Comparison of ENCODE assay signal across 8 cellular contexts in the genomic region with DNA sequence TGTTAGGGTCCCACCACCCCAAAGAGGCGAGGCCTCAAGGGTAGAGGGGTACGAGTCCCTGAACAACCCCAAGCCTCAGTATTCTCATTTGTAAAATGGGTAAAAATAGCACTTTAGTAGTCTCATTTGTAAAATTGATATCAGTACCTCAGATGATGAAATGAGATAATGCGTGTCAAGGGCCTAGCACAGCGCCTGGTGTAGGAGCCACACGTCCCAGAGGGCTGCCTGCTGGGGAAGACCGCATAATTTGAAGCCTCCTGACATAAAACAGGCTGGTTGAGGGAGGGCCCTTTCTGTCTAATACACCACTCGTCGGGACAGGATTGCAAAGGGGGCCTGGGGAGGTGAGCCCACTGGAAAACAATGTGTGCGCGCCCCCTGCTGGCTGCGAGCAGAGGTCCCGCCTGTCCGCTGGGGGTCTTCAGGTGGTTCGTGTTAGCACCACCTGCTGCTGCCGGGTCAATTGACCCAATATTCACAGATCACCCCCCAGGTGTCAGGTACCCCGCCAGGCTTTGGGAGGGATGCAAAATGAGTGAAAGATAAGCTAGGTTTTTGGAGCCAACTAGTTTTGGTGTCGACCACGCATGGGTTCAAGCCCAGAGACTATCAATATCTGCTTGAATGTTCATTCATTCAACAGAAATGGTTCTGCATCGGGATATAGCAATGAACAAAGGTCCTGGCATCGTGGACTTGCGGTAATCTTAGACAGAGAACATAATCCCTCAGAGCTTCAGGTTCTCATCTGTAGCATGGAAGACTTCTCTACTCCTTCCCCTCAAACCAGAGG. TPM values are rescaled to one million over a fixed set of nuclear protein-coding genes. Genes with fewer than 3 reads are reported as not detected.
A peak's percentile ranks its signal among the peaks of the same experiment; 100 is the strongest.
DNase-seq lines count a peak whose midpoint lies in the region; TF ChIP-seq lines count a peak whose summit lies in the region.

No MANE protein-coding gene starts in this region.

- H3K4me1 Mint-ChIP-seq in CD14-positive monocyte = peaks cover 19% of the 10 kb centered on the region

- H3K9ac ChIP-seq in OCI-LY3 (ENCODE audit: low read length) = peak overlapping the region; percentile 4; the same call in 1 of the 2 replicates

- no peaks in the 10 kb centered on the region for H4K20me1 ChIP-seq in OCI-LY3 (ENCODE audit: insufficient read depth, low read length)
- H4K20me1 ChIP-seq in osteoblast (ENCODE audit: insufficient read depth, low read length) = no peaks in the 10 kb centered on the region

- H3K27me3 Mint-ChIP-seq in CD14-positive monocyte (ENCODE audit: low read depth in 3 of 3) = peaks cover 0 to 4% (median 0%) of the 10 kb centered on the region in 3 donors

- H3K27me3 ChIP-seq in OCI-LY3 (ENCODE audit: low read depth, low read length) (no peaks in the 10 kb centered on the region), osteoblast (ENCODE audit: insufficient read depth, low read length) (no peaks in the 10 kb centered on the region), tibial artery (no peaks in the 10 kb centered on the region)

- H3K4me3 ChIP-seq in OCI-LY3 (ENCODE audit: low read length) = no peak overlapping the region
- no peak overlapping the region for H3K4me3 ChIP-seq in fibroblast of pulmonary artery (replicated peaks; ENCODE audit: low read depth, low read length)
- no peak overlapping the region for H3K4me3 ChIP-seq in osteoblast (ENCODE audit: insufficient read depth, low read length)
- no peak overlapping the region for H3K4me3 ChIP-seq in tibial artery

- no peak overlapping the region for H3K4me3 Mint-ChIP-seq in CD14-positive monocyte

- H3K27ac ChIP-seq in OCI-LY3 (ENCODE audit: low read length) = no peak overlapping the region
- no peak overlapping the region for H3K27ac ChIP-seq in osteoblast (ENCODE audit: low read depth, low read length)
- peak overlapping the region; percentile 80 to 85 for H3K27ac ChIP-seq in tibial artery

- H3K79me2 ChIP-seq in OCI-LY3 (ENCODE audit: low read length) = no peaks in the 10 kb centered on the region
- no peaks in the 10 kb centered on the region for H3K79me2 ChIP-seq in osteoblast (ENCODE audit: insufficient read depth, low read length)

- H3K36me3 Mint-ChIP-seq in CD14-positive monocyte = no peaks in the 10 kb centered on the region

- peaks cover 0 to 6% (median 2%) of the 10 kb centered on the region in 7 donors for H3K9me3 Mint-ChIP-seq in CD14-positive monocyte

- H2AFZ ChIP-seq in OCI-LY3 (ENCODE audit: low read depth, low read length) = peak overlapping the region; percentile 12; the same call in 1 of the 2 replicates
- no peak overlapping the region for H2AFZ ChIP-seq in osteoblast (ENCODE audit: low read length)

- peak; percentile 97 for TF ChIP-seq CTCF in CD14-positive monocyte (IDR thresholded peaks at IDR 0.05)
- TF ChIP-seq CTCF in OCI-LY3 (IDR thresholded peaks at IDR 0.05; ENCODE audit: low read depth, low read length) = peak; percentile 99
- TF ChIP-seq CTCF in fibroblast of pulmonary artery (IDR thresholded peaks at IDR 0.05; ENCODE audit: low read length, missing control alignments) = peak; percentile 69
- peak; percentile 78 for TF ChIP-seq CTCF in osteoblast (IDR thresholded peaks at IDR 0.05; ENCODE audit: extremely low read depth, low read depth, low read length)
- TF ChIP-seq CTCF in tibial artery (IDR thresholded peaks at IDR 0.05) = peak; percentile 87 to 92

- H3K9me3 ChIP-seq in OCI-LY3 (ENCODE audit: insufficient read depth, low read length) (no peaks in the 10 kb centered on the region), osteoblast (ENCODE audit: low read depth, low read length) (peaks cover 4% of the 10 kb centered on the region), tibial artery (peaks cover 0 to 9% (median 9%) of the 10 kb centered on the region in 3 donors)

- H3K4me1 ChIP-seq in OCI-LY3 (ENCODE audit: low read length) (peaks cover 15% of the 10 kb centered on the region), osteoblast (ENCODE audit: insufficient read depth, low read length) (peaks cover 7% of the 10 kb centered on the region), tibial artery (peaks cover 0 to 32% (median 17%) of the 10 kb centered on the region in 4 donors)

- DNase-seq in CD14-positive monocyte (ENCODE audit: low spot score) = peak; percentile 63
- DNase-seq in HCEC 1CT = peak; percentile 46
- peak; percentile 61 for DNase-seq in activated T-helper 1 cell treated with Interleukin-2 at 50 U/mL for 16 hours (ENCODE audit: low read depth)
- peak; percentile 77 for DNase-seq in fibroblast of pulmonary artery (ENCODE audit: low read depth)
- DNase-seq in osteoblast (ENCODE audit: insufficient read length, low spot score, missing footprints) = peak; percentile 82
- DNase-seq in tibial artery = peak; percentile 73 to 82
- DNase-seq in NCI-H226 = no peak

- H3K36me3 ChIP-seq in OCI-LY3 (replicated peaks; ENCODE audit: low read depth, low read length) (no peaks in the 10 kb centered on the region), osteoblast (ENCODE audit: insufficient read depth, low read length) (no peaks in the 10 kb centered on the region), tibial artery (no peaks in the 10 kb centered on the region)

- H3K4me2 ChIP-seq in OCI-LY3 (ENCODE audit: low read length) = peak overlapping the region; percentile 2
- H3K4me2 ChIP-seq in osteoblast (ENCODE audit: insufficient read depth, low read length) = no peak overlapping the region

- H3K27ac Mint-ChIP-seq in CD14-positive monocyte = peak overlapping the region in 2 of 7 donors; percentile 26 to 50

- intact Hi-C loops in CD14-positive monocyte (cut with micrococcal nuclease) (loop anchor here (5.0 kb wide), 3 partner anchors 136 to 176 kb away; no protein-coding TSS in a partner anchor), tibial artery (cut with DNase I; ENCODE audit: low total_unique reads) (loop anchor here (5.0 kb wide), 1 partner anchor 136 kb away; no protein-coding TSS in a partner anchor)

RNA-seq across cellular contexts. Expression of a gene that starts 24.7 kb away (rescaled TPM):
- polyA plus RNA-seq in CD14-positive monocyte = 1 to 10 TPM; 1.4 to 1.9 TPM
- 19.4 and 26.4 TPM in 2 replicates for total RNA-seq in osteoblast

RNA-seq across cellular contexts. Expression of a gene that starts 44.8 kb away (rescaled TPM):
- polyA plus RNA-seq in CD14-positive monocyte = 10 to 100 TPM in 1 of 2 donors, 1 to 10 TPM in 1; 4.4 to 11.2 TPM
- 15.9 and 16.6 TPM in 2 replicates for total RNA-seq in osteoblast

Comparison
In these comparisons a context has a peak if more than half of its experiments do, and no peak if none do; other contexts are left out.
1. H3K27ac ChIP-seq: peak in tibial artery (2 of 2); none in OCI-LY3 (single experiment) and osteoblast (single experiment).
2. Peak in every context shown above with its lines, with median percentiles within 50 percentile points of each other: CTCF ChIP-seq.